ENCODE assay signal across 11 cellular contexts in genomic region chr3:113084777-113085176, GRCh38.
DNase-seq lines count a peak whose midpoint lies in the region; FAIRE-seq and TF ChIP-seq lines count a peak whose summit lies in the region.
"Had no signal": no experiment of that assay in that cellular context is flagged by ENCODE, and none has a peak within 500 bp of the region (broad histone marks: within the 10 kb centered on the region; RNA-seq: fewer than 3 reads in every experiment).

No MANE protein-coding gene starts in this region.

- TF ChIP-seq CTCF in fibroblast of pulmonary artery (IDR thresholded peaks at IDR 0.05; ENCODE audit: low read length, missing control alignments): no peak
- no peak for TF ChIP-seq CTCF in type B pancreatic cell (conservative IDR thresholded peaks at IDR 0.05)

- no peaks in the 10 kb centered on the region for H3K9me3 Mint-ChIP-seq in activated CD4-positive, alpha-beta T cell treated with anti-CD3 and anti-CD28 coated beads, Interleukin-2, amount 10 ng/mL, durations not matched to agents 24 days and 14 days
- H3K9me3 Mint-ChIP-seq in type B pancreatic cell: no peaks in the 10 kb centered on the region
- H3K9me3 Mint-ChIP-seq: activated CD8-positive, alpha-beta T cell treated with anti-CD3 and anti-CD28 coated beads for 36 hours had no signal

- intact Hi-C loops in activated CD4-positive, alpha-beta T cell treated with anti-CD3 and anti-CD28 coated beads, Interleukin-2, amount 10 ng/mL, durations not matched to agents 24 days and 14 days (cut with micrococcal nuclease): no loop called here

- FAIRE-seq in RCC 7860 (lab: Jason Lieb, UNC): peak; percentile 37

- DNase-seq in GM04503 (ENCODE audit: low read depth) (peak; percentile 85), RCC 7860 (ENCODE audit: low spot score) (no peak), fibroblast of pulmonary artery (ENCODE audit: low read depth) (peak; percentile 70), stromal cell of bone marrow (ENCODE audit: low read depth) (peak; percentile 62), type B pancreatic cell (ENCODE audit: extremely low spot score, unreplicated experiment) (no peak), NCI-H2227 treated with DMSO at 0.1 percent for 48 hours (lab: John Stamatoyannopoulos, UW) (no peak)
- DNase-seq in activated CD4-positive, alpha-beta T cell treated with anti-CD3 and anti-CD28 coated beads, Interleukin-2, amount 10 ng/mL, durations not matched to agents 24 days and 14 days: no peak
- DNase-seq: activated CD8-positive, alpha-beta T cell treated with anti-CD3 and anti-CD28 coated beads for 36 hours; central memory CD4-positive, alpha-beta T cell; occipital lobe; RPMI8226 had no signal

- no peak overlapping the region for H3K4me3 Mint-ChIP-seq in activated CD4-positive, alpha-beta T cell treated with anti-CD3 and anti-CD28 coated beads, Interleukin-2, amount 10 ng/mL, durations not matched to agents 24 days and 14 days
- H3K4me3 Mint-ChIP-seq in type B pancreatic cell: no peak overlapping the region
- H3K4me3 Mint-ChIP-seq: activated CD8-positive, alpha-beta T cell treated with anti-CD3 and anti-CD28 coated beads for 36 hours had no signal

- H3K4me1 Mint-ChIP-seq in activated CD4-positive, alpha-beta T cell treated with anti-CD3 and anti-CD28 coated beads, Interleukin-2, amount 10 ng/mL, durations not matched to agents 24 days and 14 days: peaks cover 7% of the 10 kb centered on the region
- H3K4me1 Mint-ChIP-seq in type B pancreatic cell (ENCODE audit: unreplicated experiment): peaks cover 53% of the 10 kb centered on the region

- no peak overlapping the region for H3K4me3 ChIP-seq in fibroblast of pulmonary artery (replicated peaks; ENCODE audit: low read depth, low read length)

- H3K27ac Mint-ChIP-seq in activated CD4-positive, alpha-beta T cell treated with anti-CD3 and anti-CD28 coated beads, Interleukin-2, amount 10 ng/mL, durations not matched to agents 24 days and 14 days: no peak overlapping the region
- H3K27ac Mint-ChIP-seq in type B pancreatic cell: no peak overlapping the region
- H3K27ac Mint-ChIP-seq: activated CD8-positive, alpha-beta T cell treated with anti-CD3 and anti-CD28 coated beads for 36 hours had no signal

- H3K36me3 Mint-ChIP-seq in activated CD4-positive, alpha-beta T cell treated with anti-CD3 and anti-CD28 coated beads, Interleukin-2, amount 10 ng/mL, durations not matched to agents 24 days and 14 days (ENCODE audit: low read depth): no peaks in the 10 kb centered on the region
- H3K36me3 Mint-ChIP-seq in type B pancreatic cell: no peaks in the 10 kb centered on the region

- no peaks in the 10 kb centered on the region for H3K27me3 Mint-ChIP-seq in activated CD4-positive, alpha-beta T cell treated with anti-CD3 and anti-CD28 coated beads, Interleukin-2, amount 10 ng/mL, durations not matched to agents 24 days and 14 days
- no peaks in the 10 kb centered on the region for H3K27me3 Mint-ChIP-seq in type B pancreatic cell
- H3K27me3 Mint-ChIP-seq: activated CD8-positive, alpha-beta T cell treated with anti-CD3 and anti-CD28 coated beads for 36 hours had no signal

Comparison
In these comparisons a context has a peak if more than half of its experiments do, and no peak if none do; other contexts are left out.
1. DNase-seq: peak in GM04503 (single experiment), fibroblast of pulmonary artery (single experiment) and stromal cell of bone marrow (single experiment); none in RCC 7860 (single experiment), activated CD4-positive, alpha-beta T cell treated with anti-CD3 and anti-CD28 coated beads, Interleukin-2, amount 10 ng/mL, durations not matched to agents 24 days and 14 days (single experiment), type B pancreatic cell (single experiment) and NCI-H2227 treated with DMSO at 0.1 percent for 48 hours (single experiment).